Comparison of ENCODE assay signal across 13 cellular contexts in genomic region chr1:180270767-180271639, GRCh38. TPM values are rescaled to one million over a fixed set of nuclear protein-coding genes. Genes with fewer than 3 reads are reported as not detected.
DNase-seq lines count a peak whose midpoint lies in the region; ATAC-seq and TF ChIP-seq lines count a peak whose summit lies in the region.
"Had no signal": no experiment of that assay in that cellular context is flagged by ENCODE, and none has a peak within 500 bp of the region (broad histone marks: within the 10 kb centered on the region; RNA-seq: fewer than 3 reads in every experiment).

No MANE protein-coding gene starts in this region.

- TF ChIP-seq CTCF in brain microvascular endothelial cell (IDR thresholded peaks at IDR 0.05; ENCODE audit: low read depth, low read length, missing control alignments) (no peak), vagina (IDR thresholded peaks at IDR 0.05) (no peak), MM.1S (IDR thresholded peaks at IDR 0.05; ENCODE audit: low read length) (no peak), upper lobe of right lung (IDR thresholded peaks at IDR 0.05) (no peak)
- TF ChIP-seq CTCF in CD4-positive, alpha-beta T cell (IDR thresholded peaks at IDR 0.05): no peak

- H3K36me3 ChIP-seq in brain microvascular endothelial cell (replicated peaks): peaks cover 2% of the 10 kb centered on the region
- no peaks in the 10 kb centered on the region for H3K36me3 ChIP-seq in vagina
- H3K36me3 ChIP-seq in MM.1S (replicated peaks; ENCODE audit: insufficient read depth, low read length): no peaks in the 10 kb centered on the region
- peaks cover 6% of the 10 kb centered on the region for H3K36me3 ChIP-seq in upper lobe of right lung
- H3K36me3 ChIP-seq: uterus had no signal

- H3K27ac Mint-ChIP-seq in CD4-positive, alpha-beta T cell: no peak overlapping the region

- DNase-seq in Right ventricle myocardium superior: peak; percentile 42
- DNase-seq in Right ventricle myocardium inferior (ENCODE audit: missing footprints): no peak
- DNase-seq in brain microvascular endothelial cell: peak; percentile 69
- DNase-seq in left lobe of liver (ENCODE audit: low spot score): peak; percentile 76
- DNase-seq in vagina (ENCODE audit: extremely low spot score in 2 of 2): peak; percentile 82 to 84
- DNase-seq in MM.1S: no peak
- DNase-seq in CD4-positive, alpha-beta T cell: no peak
- no peak for DNase-seq in upper lobe of right lung
- DNase-seq: activated T-cell treated with anti-CD3 and anti-CD28 coated beads, Interleukin-2, amount 50 U/mL, for 1 hour; effector CD8-positive, alpha-beta T cell; stimulated activated CD4-positive, alpha-beta T cell treated with anti-CD3 and anti-CD28 coated beads, Interleukin-4, amount 100 ng/mL, for 4 hours; uterus had no signal

- peaks cover 11% of the 10 kb centered on the region for H3K36me3 Mint-ChIP-seq in CD4-positive, alpha-beta T cell (ENCODE audit: low read depth)

- no peak overlapping the region for H2AFZ ChIP-seq in MM.1S (ENCODE audit: low read length)

- no peaks in the 10 kb centered on the region for H4K20me1 ChIP-seq in MM.1S (ENCODE audit: insufficient read depth, low read length)

- H3K27ac ChIP-seq in brain microvascular endothelial cell (no peak overlapping the region), vagina (no peak overlapping the region), MM.1S (ENCODE audit: low read length) (no peak overlapping the region), upper lobe of right lung (no peak overlapping the region)
- no peak overlapping the region for H3K27ac ChIP-seq in CD4-positive, alpha-beta T cell (ENCODE audit: low read depth, low read length)
- H3K27ac ChIP-seq: uterus had no signal

- intact Hi-C loops in Right ventricle myocardium superior (cut with DNase I) (no loop called here), Right ventricle myocardium inferior (cut with DNase I) (no loop called here), vagina (cut with DNase I) (no loop called here), upper lobe of right lung (cut with DNase I) (no loop called here)
- intact Hi-C loops in CD4-positive, alpha-beta T cell (cut with DNase I, micrococcal nuclease): no loop called here

- H3K4me3 ChIP-seq in brain microvascular endothelial cell (ENCODE audit: low read depth, low read length) (no peak overlapping the region), vagina (no peak overlapping the region), MM.1S (ENCODE audit: low read length) (no peak overlapping the region), upper lobe of right lung (no peak overlapping the region)
- H3K4me3 ChIP-seq: uterus had no signal

- H3F3A ChIP-seq in MM.1S (ENCODE audit: insufficient read depth, low read length): no peaks in the 10 kb centered on the region

- POLR2A ChIA-PET in CD4-positive, alpha-beta T cell (lab: Charles Lee): no interaction called here

- no peaks in the 10 kb centered on the region for H3K4me1 Mint-ChIP-seq in CD4-positive, alpha-beta T cell (ENCODE audit: low read depth)

- no peaks in the 10 kb centered on the region for H3K79me2 ChIP-seq in MM.1S (ENCODE audit: low read length)

- in situ Hi-C loops in brain microvascular endothelial cell (cut with HindIII; ENCODE audit: low pct_ligation_motif_present, low sequenced_read_pairs): no loop called here

- CTCF ChIA-PET in CD4-positive, alpha-beta T cell (lab: Charles Lee): interaction anchor here (1.5 kb wide), 1 partner anchor 11 kb away, joined by 3 read pairs; no protein-coding TSS in a partner anchor

- no peak for TF ChIP-seq POLR2A in vagina (IDR thresholded peaks at IDR 0.05)

- no peak overlapping the region for H3K4me3 Mint-ChIP-seq in CD4-positive, alpha-beta T cell

- no peaks in the 10 kb centered on the region for H3K9me3 ChIP-seq in vagina
- no peaks in the 10 kb centered on the region for H3K9me3 ChIP-seq in MM.1S (replicated peaks; ENCODE audit: insufficient read depth, low read length)
- no peaks in the 10 kb centered on the region for H3K9me3 ChIP-seq in CD4-positive, alpha-beta T cell (ENCODE audit: control insufficient read depth, low read length)
- H3K9me3 ChIP-seq in upper lobe of right lung: no peaks in the 10 kb centered on the region
- H3K9me3 ChIP-seq: uterus had no signal

- no peak overlapping the region for H3K9ac ChIP-seq in MM.1S (ENCODE audit: low read length)

- H3K4me1 ChIP-seq in vagina: no peaks in the 10 kb centered on the region
- H3K4me1 ChIP-seq in MM.1S (ENCODE audit: low read length): no peaks in the 10 kb centered on the region
- H3K4me1 ChIP-seq in upper lobe of right lung: no peaks in the 10 kb centered on the region

- no peaks in the 10 kb centered on the region for H3K27me3 Mint-ChIP-seq in CD4-positive, alpha-beta T cell

- H3K9me3 Mint-ChIP-seq in CD4-positive, alpha-beta T cell: no peaks in the 10 kb centered on the region

- no peaks in the 10 kb centered on the region for H3K9me2 ChIP-seq in MM.1S (replicated peaks; ENCODE audit: insufficient read depth, low read length)

- no peak overlapping the region for H3K4me2 ChIP-seq in MM.1S (ENCODE audit: low read depth, low read length)

- ATAC-seq in Right ventricle myocardium superior (ENCODE audit: poor library complexity) (no peak), Right ventricle myocardium inferior (no peak), left lobe of liver (peak; percentile 89), upper lobe of right lung (no peak)
- no peak for ATAC-seq in CD4-positive, alpha-beta T cell (ENCODE audit: poor library complexity)

- H3K27me3 ChIP-seq in brain microvascular endothelial cell (replicated peaks) (no peaks in the 10 kb centered on the region), vagina (no peaks in the 10 kb centered on the region), MM.1S (replicated peaks; ENCODE audit: insufficient read depth, low read length) (no peaks in the 10 kb centered on the region), upper lobe of right lung (no peaks in the 10 kb centered on the region)
- no peaks in the 10 kb centered on the region for H3K27me3 ChIP-seq in CD4-positive, alpha-beta T cell (ENCODE audit: control insufficient read depth, insufficient read depth, low read length)
- H3K27me3 ChIP-seq: uterus had no signal

RNA-seq across cellular contexts. Expression of gene LHX4, which starts 40.9 kb away (rescaled TPM):
- not detected for total RNA-seq in Right ventricle myocardium superior
- total RNA-seq in Right ventricle myocardium inferior: not detected
- 0.10 TPM for total RNA-seq in left lobe of liver
- total RNA-seq in vagina: 0.98 TPM
- total RNA-seq in CD4-positive, alpha-beta T cell: under 1 TPM in 1 of 2 experiments, not detected in 1; 0.03 TPM
- total RNA-seq in upper lobe of right lung: not detected
- total RNA-seq: lung microvascular endothelial cell, uterus had no signal

Comparison
In these comparisons a context has a peak if more than half of its experiments do, and no peak if none do; other contexts are left out.
1. DNase-seq: peak in Right ventricle myocardium superior (single experiment), brain microvascular endothelial cell (single experiment), left lobe of liver (single experiment) and vagina (2 of 2); none in Right ventricle myocardium inferior (single experiment), MM.1S (single experiment), CD4-positive, alpha-beta T cell (0 of 10) and upper lobe of right lung (single experiment).